In genomic region chr12:93198086-93198485, GRCh38 we compare ENCODE assay signal across 11 cellular contexts.
DNase-seq lines count a peak whose midpoint lies in the region; ATAC-seq and TF ChIP-seq lines count a peak whose summit lies in the region.
"Had no signal": no experiment of that assay in that cellular context is flagged by ENCODE, and none has a peak within 500 bp of the region (broad histone marks: within the 10 kb centered on the region; RNA-seq: fewer than 3 reads in every experiment).

No MANE protein-coding gene starts in this region.

- 0 out of 2 replicates have a peak, but pooled peaks cover 5% of the 10 kb centered on the region for H3K36me3 Mint-ChIP-seq in HFFc6 (ENCODE audit: low read depth)
- no peaks in the 10 kb centered on the region for H3K36me3 Mint-ChIP-seq in type B pancreatic cell
- H3K36me3 Mint-ChIP-seq: activated naive CD8-positive, alpha-beta T cell treated with anti-CD3 and anti-CD28 coated beads, Interleukin-2, amount 10 ng/mL, durations not matched to agents 7 days and 5 days had no signal

- H3K4me3 ChIP-seq in adipocyte (ENCODE audit: low read length) (no peak overlapping the region), upper lobe of left lung (no peak overlapping the region)

- ATAC-seq in upper lobe of left lung (ENCODE audit: low FRiP score in 2 of 2): no peak
- ATAC-seq: activated CD8-positive, alpha-beta T cell treated with anti-CD3 and anti-CD28 coated beads, Interleukin-2, amount 10 ng/mL, durations not matched to agents 7 days and 5 days had no signal

- DNase-seq in HFFc6: peak; percentile 93
- DNase-seq in adipocyte (ENCODE audit: low read depth): peak; percentile 64
- DNase-seq in iPS-NIHi7 (ENCODE audit: extremely low spot score): peak; percentile 16
- no peak for DNase-seq in type B pancreatic cell (ENCODE audit: extremely low spot score, unreplicated experiment)
- DNase-seq in cerebellar cortex (ENCODE audit: low spot score): no peak
- no peak for DNase-seq in upper lobe of left lung
- no peak for DNase-seq in NCI-H2081 (lab: John Stamatoyannopoulos, UW)
- DNase-seq: activated CD8-positive, alpha-beta T cell treated with anti-CD3 and anti-CD28 coated beads, Interleukin-2, amount 10 ng/mL, durations not matched to agents 7 days and 5 days; activated naive CD8-positive, alpha-beta T cell treated with anti-CD3 and anti-CD28 coated beads, Interleukin-2, amount 10 ng/mL, durations not matched to agents 7 days and 5 days; NCI-H524; stimulated activated CD4-positive, alpha-beta T cell treated with anti-CD3 and anti-CD28 coated beads, Interleukin-2, amount 100 ng/mL, for 48 hours had no signal

- no peak for TF ChIP-seq EP300 in upper lobe of left lung (IDR thresholded peaks at IDR 0.05)

- H3K27ac Mint-ChIP-seq in HFFc6: peak overlapping the region; percentile 77
- H3K27ac Mint-ChIP-seq in type B pancreatic cell: peak overlapping the region; percentile 2
- H3K27ac Mint-ChIP-seq: activated CD8-positive, alpha-beta T cell treated with anti-CD3 and anti-CD28 coated beads, Interleukin-2, amount 10 ng/mL, durations not matched to agents 7 days and 5 days; activated naive CD8-positive, alpha-beta T cell treated with anti-CD3 and anti-CD28 coated beads, Interleukin-2, amount 10 ng/mL, durations not matched to agents 7 days and 5 days had no signal

- no peaks in the 10 kb centered on the region; the same call in 1 of the 2 replicates for H3K27me3 Mint-ChIP-seq in HFFc6 (ENCODE audit: insufficient read depth)
- H3K27me3 Mint-ChIP-seq in type B pancreatic cell: no peaks in the 10 kb centered on the region

- H3K4me1 Mint-ChIP-seq in HFFc6 (ENCODE audit: low read depth) (peaks cover 53% of the 10 kb centered on the region), type B pancreatic cell (ENCODE audit: unreplicated experiment) (peaks cover 34% of the 10 kb centered on the region)

- peaks cover 34% of the 10 kb centered on the region for H3K4me1 ChIP-seq in adipocyte (ENCODE audit: control insufficient read depth, insufficient read depth, low read length)
- H3K4me1 ChIP-seq in upper lobe of left lung: no peaks in the 10 kb centered on the region

- H3K9me3 ChIP-seq in adipocyte (ENCODE audit: control insufficient read depth, low read length) (no peaks in the 10 kb centered on the region), upper lobe of left lung (no peaks in the 10 kb centered on the region)

- H3K9me3 Mint-ChIP-seq in HFFc6: no peaks in the 10 kb centered on the region
- H3K9me3 Mint-ChIP-seq in type B pancreatic cell: peaks cover 7% of the 10 kb centered on the region

- no peak overlapping the region for H3K9ac ChIP-seq in adipocyte (ENCODE audit: low read length)

- H3K4me3 Mint-ChIP-seq in HFFc6 (peak overlapping the region; percentile 66), type B pancreatic cell (no peak overlapping the region)
- H3K4me3 Mint-ChIP-seq: activated CD8-positive, alpha-beta T cell treated with anti-CD3 and anti-CD28 coated beads, Interleukin-2, amount 10 ng/mL, durations not matched to agents 7 days and 5 days; activated naive CD8-positive, alpha-beta T cell treated with anti-CD3 and anti-CD28 coated beads, Interleukin-2, amount 10 ng/mL, durations not matched to agents 7 days and 5 days had no signal

- no peak for TF ChIP-seq POLR2A in upper lobe of left lung (IDR thresholded peaks at IDR 0.05)

- TF ChIP-seq CTCF in HFFc6 (IDR thresholded peaks at IDR 0.05): no peak
- TF ChIP-seq CTCF in type B pancreatic cell (conservative IDR thresholded peaks at IDR 0.05): no peak
- no peak for TF ChIP-seq CTCF in upper lobe of left lung (IDR thresholded peaks at IDR 0.05)

- H3K27me3 ChIP-seq in adipocyte (replicated peaks; ENCODE audit: control insufficient read depth, insufficient read depth, low read length): no peaks in the 10 kb centered on the region
- H3K27me3 ChIP-seq in upper lobe of left lung: no peaks in the 10 kb centered on the region

- H3K36me3 ChIP-seq in adipocyte (ENCODE audit: control insufficient read depth, insufficient read depth, low read length, severe bottlenecking) (no peaks in the 10 kb centered on the region), upper lobe of left lung (no peaks in the 10 kb centered on the region)

- H3K27ac ChIP-seq in upper lobe of left lung: no peak overlapping the region

- WGBS in upper lobe of left lung, 2 donors: 79 to 80% methylated on average over 4 of the region's 4 CpGs

Comparison
In these comparisons a context has a peak if more than half of its experiments do, and no peak if none do; other contexts are left out.
1. DNase-seq: peak in HFFc6 (single experiment), adipocyte (single experiment) and iPS-NIHi7 (single experiment); none in type B pancreatic cell (single experiment), cerebellar cortex (single experiment), upper lobe of left lung (0 of 2) and NCI-H2081 (0 of 2).